ENCODE assay signal across 1 cellular context in genomic region chr18:68714707-68715496, GRCh38.
A peak's percentile ranks its signal among the peaks of the same experiment; 100 is the strongest.
TF ChIP-seq lines count a peak whose summit lies in the region.

TSS of gene TMX3 (minus strand) at chr18:68715108. CDS start at chr18:68714981, 127 bp downstream.

TF ChIP-seq in HepG2, 621 proteins besides CTCF, POLR2A, EP300 and RAD21 (continued from another document and continues in another):
- TF ChIP-seq, protein P1, sequence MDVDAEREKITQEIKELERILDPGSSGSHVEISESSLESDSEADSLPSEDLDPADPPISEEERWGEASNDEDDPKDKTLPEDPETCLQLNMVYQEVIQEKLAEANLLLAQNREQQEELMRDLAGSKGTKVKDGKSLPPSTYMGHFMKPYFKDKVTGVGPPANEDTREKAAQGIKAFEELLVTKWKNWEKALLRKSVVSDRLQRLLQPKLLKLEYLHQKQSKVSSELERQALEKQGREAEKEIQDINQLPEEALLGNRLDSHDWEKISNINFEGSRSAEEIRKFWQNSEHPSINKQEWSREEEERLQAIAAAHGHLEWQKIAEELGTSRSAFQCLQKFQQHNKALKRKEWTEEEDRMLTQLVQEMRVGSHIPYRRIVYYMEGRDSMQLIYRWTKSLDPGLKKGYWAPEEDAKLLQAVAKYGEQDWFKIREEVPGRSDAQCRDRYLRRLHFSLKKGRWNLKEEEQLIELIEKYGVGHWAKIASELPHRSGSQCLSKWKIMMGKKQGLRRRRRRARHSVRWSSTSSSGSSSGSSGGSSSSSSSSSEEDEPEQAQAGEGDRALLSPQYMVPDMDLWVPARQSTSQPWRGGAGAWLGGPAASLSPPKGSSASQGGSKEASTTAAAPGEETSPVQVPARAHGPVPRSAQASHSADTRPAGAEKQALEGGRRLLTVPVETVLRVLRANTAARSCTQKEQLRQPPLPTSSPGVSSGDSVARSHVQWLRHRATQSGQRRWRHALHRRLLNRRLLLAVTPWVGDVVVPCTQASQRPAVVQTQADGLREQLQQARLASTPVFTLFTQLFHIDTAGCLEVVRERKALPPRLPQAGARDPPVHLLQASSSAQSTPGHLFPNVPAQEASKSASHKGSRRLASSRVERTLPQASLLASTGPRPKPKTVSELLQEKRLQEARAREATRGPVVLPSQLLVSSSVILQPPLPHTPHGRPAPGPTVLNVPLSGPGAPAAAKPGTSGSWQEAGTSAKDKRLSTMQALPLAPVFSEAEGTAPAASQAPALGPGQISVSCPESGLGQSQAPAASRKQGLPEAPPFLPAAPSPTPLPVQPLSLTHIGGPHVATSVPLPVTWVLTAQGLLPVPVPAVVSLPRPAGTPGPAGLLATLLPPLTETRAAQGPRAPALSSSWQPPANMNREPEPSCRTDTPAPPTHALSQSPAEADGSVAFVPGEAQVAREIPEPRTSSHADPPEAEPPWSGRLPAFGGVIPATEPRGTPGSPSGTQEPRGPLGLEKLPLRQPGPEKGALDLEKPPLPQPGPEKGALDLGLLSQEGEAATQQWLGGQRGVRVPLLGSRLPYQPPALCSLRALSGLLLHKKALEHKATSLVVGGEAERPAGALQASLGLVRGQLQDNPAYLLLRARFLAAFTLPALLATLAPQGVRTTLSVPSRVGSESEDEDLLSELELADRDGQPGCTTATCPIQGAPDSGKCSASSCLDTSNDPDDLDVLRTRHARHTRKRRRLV (CRISPR knock-in tag; IDR thresholded peaks at IDR 0.05) = peak; percentile 87
- TF ChIP-seq ZNF709 (CRISPR knock-in tag; IDR thresholded peaks at IDR 0.05) = peak; percentile 89; the same call in 1 of the 2 replicates
- TF ChIP-seq ZGPAT (CRISPR knock-in tag; IDR thresholded peaks at IDR 0.05) = peak; percentile 86
- TF ChIP-seq ZFP36 (IDR thresholded peaks at IDR 0.05; ENCODE audit: borderline replicate concordance, low read depth, low read length, partially characterized antibody) = no peak
- TF ChIP-seq, protein P2, sequence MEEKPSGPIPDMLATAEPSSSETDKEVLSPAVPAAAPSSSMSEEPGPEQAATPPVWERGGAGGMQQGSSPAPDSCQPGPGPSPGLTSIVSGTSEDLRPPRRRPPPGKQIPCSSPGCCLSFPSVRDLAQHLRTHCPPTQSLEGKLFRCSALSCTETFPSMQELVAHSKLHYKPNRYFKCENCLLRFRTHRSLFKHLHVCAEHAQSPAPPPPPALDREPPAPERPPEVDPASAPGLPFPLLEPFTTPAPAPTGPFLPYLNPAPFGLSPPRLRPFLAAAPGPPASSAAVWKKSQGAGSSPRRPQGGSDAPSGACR (CRISPR knock-in tag; IDR thresholded peaks at IDR 0.05) = no peak
- peak; percentile 37; the same call in 1 of the 2 replicates for TF ChIP-seq E2F2 (CRISPR knock-in tag; IDR thresholded peaks at IDR 0.05; ENCODE audit: borderline replicate concordance)
- TF ChIP-seq NFIC (IDR thresholded peaks at IDR 0.05; ENCODE audit: low read length) = no peak
- TF ChIP-seq ZKSCAN1 (IDR thresholded peaks at IDR 0.05; ENCODE audit: low read length) = no peak
- TF ChIP-seq NFATC3 (CRISPR knock-in tag; IDR thresholded peaks at IDR 0.05) = peak; percentile 97; the same call in 1 of the 2 replicates
- no peak for TF ChIP-seq JUND (CRISPR knock-in tag; IDR thresholded peaks at IDR 0.05)
- TF ChIP-seq, protein P3, sequence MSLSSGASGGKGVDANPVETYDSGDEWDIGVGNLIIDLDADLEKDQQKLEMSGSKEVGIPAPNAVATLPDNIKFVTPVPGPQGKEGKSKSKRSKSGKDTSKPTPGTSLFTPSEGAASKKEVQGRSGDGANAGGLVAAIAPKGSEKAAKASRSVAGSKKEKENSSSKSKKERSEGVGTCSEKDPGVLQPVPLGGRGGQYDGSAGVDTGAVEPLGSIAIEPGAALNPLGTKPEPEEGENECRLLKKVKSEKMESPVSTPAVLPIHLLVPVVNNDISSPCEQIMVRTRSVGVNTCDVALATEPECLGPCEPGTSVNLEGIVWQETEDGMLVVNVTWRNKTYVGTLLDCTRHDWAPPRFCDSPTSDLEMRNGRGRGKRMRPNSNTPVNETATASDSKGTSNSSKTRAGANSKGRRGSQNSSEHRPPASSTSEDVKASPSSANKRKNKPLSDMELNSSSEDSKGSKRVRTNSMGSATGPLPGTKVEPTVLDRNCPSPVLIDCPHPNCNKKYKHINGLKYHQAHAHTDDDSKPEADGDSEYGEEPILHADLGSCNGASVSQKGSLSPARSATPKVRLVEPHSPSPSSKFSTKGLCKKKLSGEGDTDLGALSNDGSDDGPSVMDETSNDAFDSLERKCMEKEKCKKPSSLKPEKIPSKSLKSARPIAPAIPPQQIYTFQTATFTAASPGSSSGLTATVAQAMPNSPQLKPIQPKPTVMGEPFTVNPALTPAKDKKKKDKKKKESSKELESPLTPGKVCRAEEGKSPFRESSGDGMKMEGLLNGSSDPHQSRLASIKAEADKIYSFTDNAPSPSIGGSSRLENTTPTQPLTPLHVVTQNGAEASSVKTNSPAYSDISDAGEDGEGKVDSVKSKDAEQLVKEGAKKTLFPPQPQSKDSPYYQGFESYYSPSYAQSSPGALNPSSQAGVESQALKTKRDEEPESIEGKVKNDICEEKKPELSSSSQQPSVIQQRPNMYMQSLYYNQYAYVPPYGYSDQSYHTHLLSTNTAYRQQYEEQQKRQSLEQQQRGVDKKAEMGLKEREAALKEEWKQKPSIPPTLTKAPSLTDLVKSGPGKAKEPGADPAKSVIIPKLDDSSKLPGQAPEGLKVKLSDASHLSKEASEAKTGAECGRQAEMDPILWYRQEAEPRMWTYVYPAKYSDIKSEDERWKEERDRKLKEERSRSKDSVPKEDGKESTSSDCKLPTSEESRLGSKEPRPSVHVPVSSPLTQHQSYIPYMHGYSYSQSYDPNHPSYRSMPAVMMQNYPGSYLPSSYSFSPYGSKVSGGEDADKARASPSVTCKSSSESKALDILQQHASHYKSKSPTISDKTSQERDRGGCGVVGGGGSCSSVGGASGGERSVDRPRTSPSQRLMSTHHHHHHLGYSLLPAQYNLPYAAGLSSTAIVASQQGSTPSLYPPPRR (CRISPR knock-in tag; IDR thresholded peaks at IDR 0.05; ENCODE audit: borderline replicate concordance) = no peak
- no peak for TF ChIP-seq TCF12 (IDR thresholded peaks at IDR 0.05)
- TF ChIP-seq TCF12 (CRISPR knock-in tag; IDR thresholded peaks at IDR 0.05) = peak; percentile 78
- TF ChIP-seq SP1 (IDR thresholded peaks at IDR 0.05) = no peak
- TF ChIP-seq SP1 (CRISPR knock-in tag; IDR thresholded peaks at IDR 0.05) = peak; percentile 69
- TF ChIP-seq, protein P4, sequence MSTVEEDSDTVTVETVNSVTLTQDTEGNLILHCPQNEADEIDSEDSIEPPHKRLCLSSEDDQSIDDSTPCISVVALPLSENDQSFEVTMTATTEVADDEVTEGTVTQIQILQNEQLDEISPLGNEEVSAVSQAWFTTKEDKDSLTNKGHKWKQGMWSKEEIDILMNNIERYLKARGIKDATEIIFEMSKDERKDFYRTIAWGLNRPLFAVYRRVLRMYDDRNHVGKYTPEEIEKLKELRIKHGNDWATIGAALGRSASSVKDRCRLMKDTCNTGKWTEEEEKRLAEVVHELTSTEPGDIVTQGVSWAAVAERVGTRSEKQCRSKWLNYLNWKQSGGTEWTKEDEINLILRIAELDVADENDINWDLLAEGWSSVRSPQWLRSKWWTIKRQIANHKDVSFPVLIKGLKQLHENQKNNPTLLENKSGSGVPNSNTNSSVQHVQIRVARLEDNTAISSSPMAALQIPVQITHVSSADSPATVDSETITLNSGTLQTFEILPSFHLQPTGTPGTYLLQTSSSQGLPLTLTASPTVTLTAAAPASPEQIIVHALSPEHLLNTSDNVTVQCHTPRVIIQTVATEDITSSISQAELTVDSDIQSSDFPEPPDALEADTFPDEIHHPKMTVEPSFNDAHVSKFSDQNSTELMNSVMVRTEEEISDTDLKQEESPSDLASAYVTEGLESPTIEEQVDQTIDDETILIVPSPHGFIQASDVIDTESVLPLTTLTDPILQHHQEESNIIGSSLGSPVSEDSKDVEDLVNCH (CRISPR knock-in tag; IDR thresholded peaks at IDR 0.05) = no peak
- TF ChIP-seq ZFX (CRISPR knock-in tag; IDR thresholded peaks at IDR 0.05; ENCODE audit: low read depth) = peak; percentile 89
- TF ChIP-seq ZNF75D (CRISPR knock-in tag; IDR thresholded peaks at IDR 0.05; ENCODE audit: borderline replicate concordance) = no peak
- TF ChIP-seq MLLT10 (CRISPR knock-in tag; IDR thresholded peaks at IDR 0.05) = no peak
- no peak for TF ChIP-seq HMG20A (CRISPR knock-in tag; IDR thresholded peaks at IDR 0.05; ENCODE audit: borderline replicate concordance)
- no peak for TF ChIP-seq RNF219 (CRISPR knock-in tag; IDR thresholded peaks at IDR 0.05)
- TF ChIP-seq, protein P5, sequence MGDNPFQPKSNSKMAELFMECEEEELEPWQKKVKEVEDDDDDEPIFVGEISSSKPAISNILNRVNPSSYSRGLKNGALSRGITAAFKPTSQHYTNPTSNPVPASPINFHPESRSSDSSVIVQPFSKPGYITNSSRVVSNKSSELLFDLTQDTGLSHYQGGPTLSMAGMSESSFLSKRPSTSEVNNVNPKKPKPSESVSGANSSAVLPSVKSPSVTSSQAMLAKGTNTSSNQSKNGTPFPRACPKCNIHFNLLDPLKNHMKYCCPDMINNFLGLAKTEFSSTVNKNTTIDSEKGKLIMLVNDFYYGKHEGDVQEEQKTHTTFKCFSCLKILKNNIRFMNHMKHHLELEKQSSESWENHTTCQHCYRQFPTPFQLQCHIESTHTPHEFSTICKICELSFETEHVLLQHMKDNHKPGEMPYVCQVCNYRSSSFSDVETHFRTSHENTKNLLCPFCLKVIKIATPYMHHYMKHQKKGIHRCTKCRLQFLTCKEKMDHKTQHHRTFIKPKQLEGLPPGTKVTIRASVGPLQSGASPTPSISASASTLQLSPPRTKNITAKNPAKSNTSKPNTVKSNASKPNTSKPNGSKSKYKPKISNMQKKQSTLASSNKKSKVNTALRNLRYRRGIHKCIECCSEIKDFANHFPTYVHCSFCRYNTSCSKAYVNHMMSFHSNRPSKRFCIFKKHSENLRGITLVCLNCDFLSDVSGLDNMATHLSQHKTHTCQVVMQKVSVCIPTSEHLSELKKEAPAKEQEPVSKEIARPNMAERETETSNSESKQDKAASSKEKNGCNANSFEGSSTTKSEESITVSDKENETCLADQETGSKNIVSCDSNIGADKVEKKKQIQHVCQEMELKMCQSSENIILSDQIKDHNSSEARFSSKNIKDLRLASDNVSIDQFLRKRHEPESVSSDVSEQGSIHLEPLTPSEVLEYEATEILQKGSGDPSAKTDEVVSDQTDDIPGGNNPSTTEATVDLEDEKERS (CRISPR knock-in tag; IDR thresholded peaks at IDR 0.05) = peak; percentile 22; the same call in 1 of the 2 replicates
- peak; percentile 95; the same call in 1 of the 2 replicates for TF ChIP-seq ZNF788 (CRISPR knock-in tag; IDR thresholded peaks at IDR 0.05; ENCODE audit: borderline replicate concordance)
- TF ChIP-seq ZNF101 (CRISPR knock-in tag; IDR thresholded peaks at IDR 0.05; ENCODE audit: borderline replicate concordance, low read depth) = no peak
- peak; percentile 41 for TF ChIP-seq HNF4A (CRISPR knock-in tag; IDR thresholded peaks at IDR 0.05)
- TF ChIP-seq ZNF572 (CRISPR knock-in tag; IDR thresholded peaks at IDR 0.05) = peak; percentile 57; the same call in 1 of the 2 replicates
- TF ChIP-seq HOXA3 (CRISPR knock-in tag; IDR thresholded peaks at IDR 0.05) = peak; percentile 84
